16 cellular contexts compared by ENCODE assay signal in the genomic region with DNA sequence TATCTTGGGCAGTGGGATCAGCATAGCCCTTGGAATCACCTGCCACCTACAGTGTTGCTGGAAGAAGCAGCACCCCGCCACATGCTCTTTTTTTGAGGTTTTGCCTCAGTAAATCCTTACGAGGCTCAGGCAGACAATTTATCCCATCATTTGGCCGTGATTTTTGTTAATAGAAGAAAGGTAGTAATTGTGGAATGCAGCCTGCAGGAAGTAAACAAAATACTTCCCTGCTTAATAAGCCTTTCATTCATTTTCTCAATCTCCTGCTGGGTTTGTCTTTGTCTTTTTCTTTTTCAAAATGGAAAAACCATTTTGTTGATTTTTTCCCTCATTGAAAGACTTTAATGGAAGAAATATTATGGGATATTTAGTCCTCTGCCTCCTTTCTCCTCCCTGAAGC.
DNase-seq lines count a peak whose midpoint lies in the region; ATAC-seq, FAIRE-seq and TF ChIP-seq lines count a peak whose summit lies in the region.
"Had no signal": no experiment of that assay in that cellular context is flagged by ENCODE, and none has a peak within 500 bp of the region (broad histone marks: within the 10 kb centered on the region; RNA-seq: fewer than 3 reads in every experiment).

No MANE protein-coding gene starts in this region.

- H3K9me3 Mint-ChIP-seq in astrocyte (ENCODE audit: unreplicated experiment) (peaks cover 1% of the 10 kb centered on the region), progenitor cell of endocrine pancreas (ENCODE audit: low read depth) (peaks cover 6% of the 10 kb centered on the region), type B pancreatic cell (no peaks in the 10 kb centered on the region)

- peaks cover 6% of the 10 kb centered on the region for H3K27me3 Mint-ChIP-seq in astrocyte (ENCODE audit: low read depth, unreplicated experiment)
- H3K27me3 Mint-ChIP-seq in progenitor cell of endocrine pancreas: peaks cover 44% of the 10 kb centered on the region
- H3K27me3 Mint-ChIP-seq in type B pancreatic cell: peaks cover 35% of the 10 kb centered on the region

- H3K9me3 ChIP-seq in astrocyte (ENCODE audit: insufficient read depth, low read depth, low read length): no peaks in the 10 kb centered on the region

- H3K4me3 Mint-ChIP-seq in astrocyte (ENCODE audit: unreplicated experiment): no peak overlapping the region
- no peak overlapping the region for H3K4me3 Mint-ChIP-seq in progenitor cell of endocrine pancreas (ENCODE audit: low read depth)
- H3K4me3 Mint-ChIP-seq in type B pancreatic cell: no peak overlapping the region

- H3K4me3 ChIP-seq in astrocyte (ENCODE audit: insufficient read depth, low read depth, low read length): no peak overlapping the region
- H3K4me3 ChIP-seq: PC-9 had no signal

- peak overlapping the region; percentile 65 for H3K27ac Mint-ChIP-seq in astrocyte (ENCODE audit: unreplicated experiment)
- peak overlapping the region; percentile 32 for H3K27ac Mint-ChIP-seq in progenitor cell of endocrine pancreas
- no peak overlapping the region for H3K27ac Mint-ChIP-seq in type B pancreatic cell

- H2AFZ ChIP-seq in astrocyte (ENCODE audit: low read depth, low read length): peak overlapping the region; percentile 42
- H2AFZ ChIP-seq: PC-9 had no signal

- FAIRE-seq in astrocyte (lab: Jason Lieb, UNC): no peak

- H3K36me3 Mint-ChIP-seq in astrocyte (ENCODE audit: low read depth, unreplicated experiment): no peaks in the 10 kb centered on the region
- H3K36me3 Mint-ChIP-seq in progenitor cell of endocrine pancreas (ENCODE audit: insufficient read depth): no peaks in the 10 kb centered on the region
- H3K36me3 Mint-ChIP-seq in type B pancreatic cell: no peaks in the 10 kb centered on the region

- no peaks in the 10 kb centered on the region for H3K27me3 ChIP-seq in astrocyte (ENCODE audit: insufficient read depth, low read length)

- TF ChIP-seq CTCF in astrocyte (IDR thresholded peaks at IDR 0.05; ENCODE audit: insufficient read depth, low read depth, low read length) (no peak), progenitor cell of endocrine pancreas (IDR thresholded peaks at IDR 0.05; ENCODE audit: unreplicated experiment) (no peak), type B pancreatic cell (conservative IDR thresholded peaks at IDR 0.05) (no peak)

- no peak overlapping the region for H3K4me2 ChIP-seq in astrocyte (ENCODE audit: low read length)
- H3K4me2 ChIP-seq: PC-9 had no signal

- DNase-seq in NCI-H1417 (lab: John Stamatoyannopoulos, UW) (peak in 2 of 3 experiments; percentile 2 to 43), NCI-H1417 treated with DMSO at 0.1 percent for 48 hours (lab: John Stamatoyannopoulos, UW) (no peak), NCI-H146 treated with DMSO at 0.1 percent for 48 hours (lab: John Stamatoyannopoulos, UW; ENCODE audit: unreplicated experiment) (peak; percentile 75), astrocyte (ENCODE audit: low read depth) (no peak), progenitor cell of endocrine pancreas (ENCODE audit: low spot score, unreplicated experiment) (no peak), T-helper 1 cell (no peak), type B pancreatic cell (ENCODE audit: extremely low spot score, unreplicated experiment) (no peak)
- DNase-seq: GF-D8, KG1, NCI-H1436, NCI-H82, PC-9, SIG-M5 had no signal

- H3K27ac ChIP-seq in astrocyte (ENCODE audit: low read depth, low read length): no peak overlapping the region
- H3K27ac ChIP-seq: 22Rv1, PC-9, RWPE1 had no signal

- no peaks in the 10 kb centered on the region for H3K79me2 ChIP-seq in astrocyte (ENCODE audit: insufficient read depth, low read length)

- no peaks in the 10 kb centered on the region for H3K36me3 ChIP-seq in astrocyte (ENCODE audit: insufficient read depth, low read length)

- H3K4me1 Mint-ChIP-seq in astrocyte (ENCODE audit: low read depth, unreplicated experiment) (peaks cover 4% of the 10 kb centered on the region), progenitor cell of endocrine pancreas (ENCODE audit: low read depth) (no peaks in the 10 kb centered on the region), type B pancreatic cell (ENCODE audit: unreplicated experiment) (no peaks in the 10 kb centered on the region)

- no peaks in the 10 kb centered on the region for H4K20me1 ChIP-seq in astrocyte (ENCODE audit: insufficient read depth, low read length)

- no peaks in the 10 kb centered on the region for H3K4me1 ChIP-seq in astrocyte (ENCODE audit: insufficient read depth, low read length)

- no peak for ATAC-seq in GM21717 (IDR thresholded peaks at IDR 0.05; ENCODE audit: unreplicated experiment)

- H3K9ac ChIP-seq in astrocyte (ENCODE audit: low read length): no peak overlapping the region

Comparison
In these comparisons a context has a peak if more than half of its experiments do, and no peak if none do; other contexts are left out.
1. DNase-seq: peak in NCI-H1417 (2 of 3) and NCI-H146 treated with DMSO at 0.1 percent for 48 hours (single experiment); none in NCI-H1417 treated with DMSO at 0.1 percent for 48 hours (single experiment), astrocyte (single experiment), progenitor cell of endocrine pancreas (single experiment), T-helper 1 cell (0 of 5) and type B pancreatic cell (single experiment).